15 cellular contexts compared by ENCODE assay signal in the genomic region with DNA sequence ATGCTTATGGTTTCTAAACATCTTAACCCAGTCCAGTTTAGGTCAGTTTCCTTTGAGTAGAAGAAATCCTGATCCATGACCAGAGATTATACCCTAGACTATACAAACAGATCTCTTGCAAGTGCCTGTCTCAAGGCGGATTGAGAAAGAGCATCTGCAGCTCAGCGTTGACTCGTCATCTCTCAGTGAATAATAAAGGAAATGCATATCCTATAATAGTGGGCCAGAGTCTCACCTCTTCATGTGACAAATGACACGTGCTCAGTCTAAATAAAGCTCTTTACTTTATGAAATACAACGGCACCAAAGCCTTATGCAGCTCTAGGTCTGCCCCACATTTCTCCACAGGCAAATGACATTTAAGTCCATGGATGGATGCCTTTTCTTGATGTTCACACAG.
DNase-seq lines count a peak whose midpoint lies in the region; ATAC-seq and TF ChIP-seq lines count a peak whose summit lies in the region.
"Had no signal": no experiment of that assay in that cellular context is flagged by ENCODE, and none has a peak within 500 bp of the region (broad histone marks: within the 10 kb centered on the region; RNA-seq: fewer than 3 reads in every experiment).

No MANE protein-coding gene starts in this region.

- no peaks in the 10 kb centered on the region for H3K27me3 ChIP-seq in BE2C
- H3K27me3 ChIP-seq: brain microvascular endothelial cell, suprapubic skin had no signal

- POLR2A ChIA-PET in OCI-LY7 (lab: Charles Lee), result interaction anchor here (0.5 to 3.3 kb wide), 12 partner anchors 10 to 887 kb away, joined by 3 to 59 read pairs (median 4); no protein-coding TSS in a partner anchor

- H3K36me3 ChIP-seq in OCI-LY7 (ENCODE audit: insufficient read depth, low read length) (no peaks in the 10 kb centered on the region), BE2C (no peaks in the 10 kb centered on the region)
- H3K36me3 ChIP-seq: brain microvascular endothelial cell, suprapubic skin had no signal

- H3K4me3 ChIP-seq in OCI-LY7 (ENCODE audit: low read depth, low read length, poor library complexity, severe bottlenecking), result peak overlapping the region; percentile 7
- H3K4me3 ChIP-seq in BE2C (ENCODE audit: low read depth, low read length), result no peak overlapping the region
- H3K4me3 ChIP-seq: suprapubic skin had no signal

- H3K36me3 Mint-ChIP-seq in memory B cell, result peaks cover 2% of the 10 kb centered on the region

- no peaks in the 10 kb centered on the region for H3K79me2 ChIP-seq in OCI-LY7 (ENCODE audit: insufficient read depth, low read depth, low read length)

- H3K9me3 Mint-ChIP-seq in memory B cell, result peaks cover 2% of the 10 kb centered on the region

- peak overlapping the region; percentile 22 for H3K27ac Mint-ChIP-seq in memory B cell
- H3K27ac Mint-ChIP-seq: activated T-cell treated with anti-CD3 and anti-CD28 coated beads, Interleukin-2, amount 50 U/mL, for 72 hours had no signal

- peaks cover 17% of the 10 kb centered on the region for H3K4me1 Mint-ChIP-seq in memory B cell

- H3K4me3 Mint-ChIP-seq in memory B cell, result no peak overlapping the region
- H3K4me3 Mint-ChIP-seq: activated T-cell treated with anti-CD3 and anti-CD28 coated beads, Interleukin-2, amount 50 U/mL, for 72 hours had no signal

- H3K27me3 Mint-ChIP-seq in memory B cell, result no peaks in the 10 kb centered on the region

- DNase-seq in NCI-H1092 treated with DMSO at 0.1 percent for 48 hours (lab: John Stamatoyannopoulos, UW) (peak; percentile 3), NCI-H1092 (lab: John Stamatoyannopoulos, UW) (no peak), OCI-LY7 (ENCODE audit: low spot score) (peak; percentile 71), memory B cell (ENCODE audit: low spot score in 2 of 2) (no peak), AML-193 (lab: John Stamatoyannopoulos, UW) (no peak), BE2C (no peak), NCI-H1417 (lab: John Stamatoyannopoulos, UW) (no peak)
- DNase-seq: activated CD4-positive, CD25-positive, alpha-beta regulatory T cell; activated T-cell treated with anti-CD3 and anti-CD28 coated beads, Interleukin-2, amount 50 U/mL, for 72 hours; brain microvascular endothelial cell had no signal

- intact Hi-C loops in OCI-LY7 (cut with micrococcal nuclease; ENCODE audit: unreplicated experiment), result no loop called here

- CTCF ChIA-PET in OCI-LY7 (lab: Charles Lee; ENCODE audit: unreplicated experiment), result interaction anchor here (0.5 to 1.5 kb wide), 3 partner anchors 8 to 62 kb away, joined by 4 to 5 read pairs (median 4); no protein-coding TSS in a partner anchor

- no peak for TF ChIP-seq CTCF in OCI-LY7 (conservative IDR thresholded peaks at IDR 0.05; ENCODE audit: low read length)
- no peak for TF ChIP-seq CTCF in BE2C (IDR thresholded peaks at IDR 0.05; ENCODE audit: low read depth, low read length)

- H3K9me3 ChIP-seq in OCI-LY7 (ENCODE audit: low read length), result no peaks in the 10 kb centered on the region
- H3K9me3 ChIP-seq in BE2C, result no peaks in the 10 kb centered on the region
- H3K9me3 ChIP-seq: suprapubic skin had no signal

- H4K20me1 ChIP-seq in OCI-LY7 (ENCODE audit: insufficient read depth, low read length), result no peaks in the 10 kb centered on the region

- ATAC-seq in HG03066 (IDR thresholded peaks at IDR 0.05; ENCODE audit: low read depth, unreplicated experiment) (peak; percentile 60), memory B cell (ENCODE audit: low read depth) (peak; percentile 73)
- ATAC-seq: Right ventricle myocardium inferior had no signal

- no peaks in the 10 kb centered on the region for H3K9me2 ChIP-seq in OCI-LY7 (ENCODE audit: insufficient read depth, low read length)

- peak overlapping the region; percentile 64 for H3K27ac ChIP-seq in OCI-LY7 (ENCODE audit: low read depth, low read length, poor library complexity, severe bottlenecking)
- H3K27ac ChIP-seq: 22Rv1, brain microvascular endothelial cell, epithelial cell of prostate, suprapubic skin had no signal

- H3K4me1 ChIP-seq in OCI-LY7 (ENCODE audit: insufficient read depth, low read length, poor library complexity, severe bottlenecking) (peaks cover 43% of the 10 kb centered on the region), BE2C (no peaks in the 10 kb centered on the region)
- H3K4me1 ChIP-seq: suprapubic skin had no signal

- peak overlapping the region; percentile 53 for H3K4me2 ChIP-seq in OCI-LY7 (ENCODE audit: low read length)

- no TSS peak for BruUV-seq in OCI-LY7 (replicated peaks; lab: Mats Ljungman, UMichigan)

- H2AFZ ChIP-seq in OCI-LY7 (ENCODE audit: low read length), result peak overlapping the region; percentile 90

Comparison
In these comparisons a context has a peak if more than half of its experiments do, and no peak if none do; other contexts are left out.
1. DNase-seq: peak in NCI-H1092 treated with DMSO at 0.1 percent for 48 hours (single experiment) and OCI-LY7 (single experiment); none in NCI-H1092 (single experiment), memory B cell (0 of 2), AML-193 (0 of 2), BE2C (single experiment) and NCI-H1417 (0 of 3).